In genomic region chr17:17711708-17712141, GRCh38 we compare ENCODE assay signal across 9 cellular contexts. TPM values are rescaled to one million over a fixed set of nuclear protein-coding genes. Genes with fewer than 3 reads are reported as not detected.
DNase-seq lines count a peak whose midpoint lies in the region; ATAC-seq and TF ChIP-seq lines count a peak whose summit lies in the region.
"Had no signal": no experiment of that assay in that cellular context is flagged by ENCODE, and none has a peak within 500 bp of the region (broad histone marks: within the 10 kb centered on the region; RNA-seq: fewer than 3 reads in every experiment).

No MANE protein-coding gene starts in this region.

- no peak overlapping the region for H3K4me3 ChIP-seq in smooth muscle cell

- H4K20me1 ChIP-seq in smooth muscle cell (ENCODE audit: low read depth): peaks cover 100% of the 10 kb centered on the region

- DNase-seq in ELF-1 (ENCODE audit: low read depth, low spot score): peak; percentile 65
- DNase-seq in islet precursor cell: peak; percentile 80
- no peak for DNase-seq in smooth muscle cell (lab: John Stamatoyannopoulos, UW; ENCODE audit: unreplicated experiment)
- no peak for DNase-seq in germinal center (ENCODE audit: low spot score)
- no peak for DNase-seq in activated CD4-positive, alpha-beta T cell treated with anti-CD3 and anti-CD28 coated beads for 4 hours
- no peak for DNase-seq in SW480 (ENCODE audit: low spot score)
- DNase-seq: NCI-H1694 treated with DMSO at 0.1 percent for 48 hours had no signal

- H3K36me3 ChIP-seq in smooth muscle cell (ENCODE audit: low read depth): no peaks in the 10 kb centered on the region

- no peaks in the 10 kb centered on the region for H3K27me3 ChIP-seq in smooth muscle cell (ENCODE audit: low read depth)

- H2AFZ ChIP-seq in smooth muscle cell (ENCODE audit: low read depth): no peak overlapping the region

- peak overlapping the region; percentile 66 for H3K9ac ChIP-seq in smooth muscle cell (ENCODE audit: low read depth)

- H3K79me2 ChIP-seq in smooth muscle cell (ENCODE audit: low read depth): peaks cover 97% of the 10 kb centered on the region

- 40% methylated on average over 11 of the region's 11 CpGs for WGBS in smooth muscle cell (ENCODE audit: low lambda C conversion rate)

- no peaks in the 10 kb centered on the region for H3K9me3 ChIP-seq in smooth muscle cell (replicated peaks; ENCODE audit: low read depth)

- ATAC-seq in HG02798 (IDR thresholded peaks at IDR 0.05; ENCODE audit: poor library complexity, unreplicated experiment): no peak

- peak overlapping the region; percentile 55 for H3K4me2 ChIP-seq in smooth muscle cell

- no peak for TF ChIP-seq CTCF in smooth muscle cell (IDR thresholded peaks at IDR 0.05; ENCODE audit: borderline replicate concordance, insufficient read depth, poor library complexity, severe bottlenecking)

- peaks cover 17% of the 10 kb centered on the region for H3F3A ChIP-seq in smooth muscle cell (ENCODE audit: low read depth)

- H3K4me1 ChIP-seq in smooth muscle cell (ENCODE audit: low read depth): peaks cover 29% of the 10 kb centered on the region

- peak overlapping the region; percentile 90 for H3K27ac ChIP-seq in angular gyrus (ENCODE audit: low read depth, low read length)
- peak overlapping the region; percentile 91 for H3K27ac ChIP-seq in smooth muscle cell (ENCODE audit: low read depth)

RNA-seq across cellular contexts. Expression of gene RAI1, which starts 30.5 kb away (rescaled TPM):
- 11.1 and 12.2 TPM in 2 replicates for total RNA-seq in smooth muscle cell
- polyA plus RNA-seq in smooth muscle cell: 17.6 and 19.2 TPM in 2 replicates

Comparison
In these comparisons a context has a peak if more than half of its experiments do, and no peak if none do; other contexts are left out.
1. DNase-seq: peak in ELF-1 (single experiment) and islet precursor cell (single experiment); none in smooth muscle cell (single experiment), germinal center (single experiment), activated CD4-positive, alpha-beta T cell treated with anti-CD3 and anti-CD28 coated beads for 4 hours (0 of 2) and SW480 (single experiment).